Comparison of ENCODE assay signal across 28 cellular contexts in the genomic region with DNA sequence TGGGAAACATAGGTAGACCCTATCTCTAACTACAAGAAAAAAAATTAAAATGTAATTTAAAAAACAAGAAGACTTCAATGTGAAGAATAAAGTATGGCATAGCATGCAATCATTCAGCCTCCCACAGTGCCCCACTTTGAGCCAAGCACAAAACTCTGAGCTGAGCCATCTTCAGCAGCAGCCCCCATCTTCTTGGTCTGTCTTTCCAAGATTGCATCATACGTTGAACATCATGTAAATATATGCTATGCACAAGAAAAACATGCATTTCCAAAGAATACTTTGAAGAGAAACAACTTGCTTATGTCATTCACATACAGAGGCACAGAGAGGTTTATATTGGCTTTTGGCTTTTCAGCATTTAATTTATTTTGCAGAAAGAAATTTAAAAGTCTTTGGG.
"Had no signal": no experiment of that assay in that cellular context is flagged by ENCODE, and none has a peak within 500 bp of the region (broad histone marks: within the 10 kb centered on the region; RNA-seq: fewer than 3 reads in every experiment).

No MANE protein-coding gene starts in this region.

- H3K27ac ChIP-seq: colonic mucosa, epithelial cell of prostate, esophagus squamous epithelium, gastrocnemius medialis, heart right ventricle, left lung, lower lobe of right lung had no signal

- DNase-seq: colonic mucosa; cortex of kidney; effector CD8-positive, alpha-beta T cell; effector memory CD8-positive, alpha-beta T cell; erythroblast; esophagus squamous epithelium; foreskin fibroblast; foreskin melanocyte; gastrocnemius medialis; glutamatergic neuron; head of caudate nucleus; heart right ventricle; hippocampal formation; islet precursor cell; left cardiac atrium; left lung; left ventricle myocardium superior; lower lobe of right lung; mesenchymal stem cell; mucosa of descending colon; naive B cell; naive thymus-derived CD8-positive, alpha-beta T cell had no signal

- H3K4me3 Mint-ChIP-seq: dendritic cell treated with granulocyte-macrophage colony-stimulating factor and Interleukin-4, amounts not matched to agents 40 ng/mL and 50 ng/mL, for 4 days; effector memory CD8-positive, alpha-beta T cell; endodermal cell; mesothelial cell of epicardium; naive B cell; naive thymus-derived CD8-positive, alpha-beta T cell had no signal

- H3K9me3 ChIP-seq: colonic mucosa, esophagus squamous epithelium, gastrocnemius medialis, lower lobe of right lung, mucosa of descending colon had no signal

- H3K27me3 Mint-ChIP-seq: dendritic cell treated with granulocyte-macrophage colony-stimulating factor and Interleukin-4, amounts not matched to agents 40 ng/mL and 50 ng/mL, for 4 days had no signal

- ATAC-seq: effector memory CD8-positive, alpha-beta T cell; esophagus mucosa; gastrocnemius medialis; heart right ventricle; left cardiac atrium; left lung; left ventricle myocardium superior; lower lobe of right lung; mucosa of descending colon; naive thymus-derived CD8-positive, alpha-beta T cell had no signal

- H3K9me3 Mint-ChIP-seq: dendritic cell treated with granulocyte-macrophage colony-stimulating factor and Interleukin-4, amounts not matched to agents 40 ng/mL and 50 ng/mL, for 4 days; effector memory CD8-positive, alpha-beta T cell; naive thymus-derived CD8-positive, alpha-beta T cell had no signal

- FAIRE-seq: endometrium had no signal

- H3K36me3 Mint-ChIP-seq: mesothelial cell of epicardium; naive B cell; naive thymus-derived CD8-positive, alpha-beta T cell had no signal

- H3K4me1 ChIP-seq: colonic mucosa, gastrocnemius medialis, lower lobe of right lung had no signal

- H3K4me1 Mint-ChIP-seq: endodermal cell, mesothelial cell of epicardium, naive B cell had no signal

- H3K27ac Mint-ChIP-seq: dendritic cell treated with granulocyte-macrophage colony-stimulating factor and Interleukin-4, amounts not matched to agents 40 ng/mL and 50 ng/mL, for 4 days; effector memory CD8-positive, alpha-beta T cell; endodermal cell; mesothelial cell of epicardium; naive B cell had no signal

- H3K27me3 ChIP-seq: colonic mucosa, esophagus squamous epithelium, gastrocnemius medialis, heart right ventricle, left lung had no signal

- H3K4me3 ChIP-seq: colonic mucosa, esophagus squamous epithelium, gastrocnemius medialis, heart right ventricle, left lung, lower lobe of right lung, mucosa of descending colon had no signal

- H3K36me3 ChIP-seq: colonic mucosa, esophagus squamous epithelium, gastrocnemius medialis, heart right ventricle, left lung, lower lobe of right lung had no signal
